In the genomic region with DNA sequence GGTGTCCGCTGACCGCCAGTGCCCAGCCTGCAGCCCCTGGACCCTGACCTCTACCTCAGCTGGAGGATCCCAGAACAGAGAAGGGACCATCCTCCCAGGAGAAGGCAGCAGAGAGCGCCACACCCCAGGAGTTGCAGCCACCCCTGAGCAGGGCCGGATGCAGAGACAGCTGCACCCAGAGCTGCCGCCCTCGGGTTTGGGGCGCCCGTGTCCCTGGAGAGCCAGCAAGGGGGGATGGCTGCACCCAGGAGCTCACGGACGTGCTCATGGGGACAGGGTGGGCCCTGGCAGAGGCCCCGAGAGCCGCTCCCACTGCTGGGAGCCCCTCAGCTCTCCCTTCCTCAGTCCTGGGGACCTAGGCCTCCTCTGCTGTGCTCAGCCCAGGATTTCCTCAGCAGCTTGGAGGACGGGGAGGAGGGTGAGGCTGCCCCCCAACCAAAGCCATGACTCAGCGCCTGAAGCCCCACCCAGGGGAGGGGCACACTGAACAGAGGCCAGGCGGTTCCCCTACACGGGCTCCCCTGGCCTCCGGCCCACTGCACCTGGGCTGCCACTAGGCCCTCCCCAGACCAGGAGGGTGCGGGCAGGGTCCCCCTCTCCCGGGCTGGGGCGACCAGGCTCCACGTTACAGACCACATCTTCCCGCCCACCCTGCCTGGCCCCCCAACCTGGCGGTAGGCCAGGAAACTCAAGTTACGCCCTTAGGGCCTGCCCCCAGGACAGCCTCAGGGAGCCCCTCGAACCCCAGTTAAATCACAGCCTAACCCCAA, we compare ENCODE assay signal across 8 cellular contexts. TPM values are rescaled to one million over a fixed set of nuclear protein-coding genes. Genes with fewer than 3 reads are reported as not detected.
DNase-seq lines count a peak whose midpoint lies in the region; ATAC-seq, FAIRE-seq and TF ChIP-seq lines count a peak whose summit lies in the region.

No MANE protein-coding gene starts in this region.

- H3K27ac ChIP-seq in astrocyte (ENCODE audit: low read depth, low read length) = peak overlapping the region; percentile 40
- H3K27ac ChIP-seq in spleen = peak overlapping the region; percentile 58 to 99 (median 71)

- H3K27ac Mint-ChIP-seq in T-helper 1 cell treated with Interleukin-12 subunit alpha and Interleukin-12 subunit beta and Interleukin-4 antibody, amounts not matched to agents 30 μg/mL and 1 μg/mL, for 36 hours = peak overlapping the region; percentile 76
- peak overlapping the region; percentile 91 for H3K27ac Mint-ChIP-seq in astrocyte (ENCODE audit: unreplicated experiment)

- H4K20me1 ChIP-seq in astrocyte (ENCODE audit: insufficient read depth, low read length) = peaks cover 67% of the 10 kb centered on the region

- 10 to 19% (median 14%) methylated on average over 15 to 25 of the region's 25 CpGs for WGBS in spleen, 5 donors

- H3K9me3 ChIP-seq in astrocyte (ENCODE audit: insufficient read depth, low read depth, low read length) = no peaks in the 10 kb centered on the region
- no peaks in the 10 kb centered on the region for H3K9me3 ChIP-seq in iPS-15b (ENCODE audit: control insufficient read depth, insufficient read depth, low read length)
- no peaks in the 10 kb centered on the region for H3K9me3 ChIP-seq in spleen

- DNase-seq in Caki2 (ENCODE audit: low read depth) (peak; percentile 80), HT1080 (ENCODE audit: low read depth) (peak; percentile 87), astrocyte (ENCODE audit: low read depth) (peak; percentile 61), spleen (peak; percentile 90), SKM-1 treated with dmso at 0.1 percent for 144 hours (lab: John Stamatoyannopoulos, UW; ENCODE audit: unreplicated experiment) (no peak)

- H3K79me2 ChIP-seq in astrocyte (ENCODE audit: insufficient read depth, low read length) = peaks cover 61% of the 10 kb centered on the region

- TF ChIP-seq POLR2A in spleen (IDR thresholded peaks at IDR 0.05) = no peak

- H3K4me3 ChIP-seq in astrocyte (ENCODE audit: insufficient read depth, low read depth, low read length) (no peak overlapping the region), iPS-15b (ENCODE audit: low read depth, low read length) (peak overlapping the region; percentile 30), spleen (peak overlapping the region in 7 of 8 donors; percentile 5 to 97 (median 84))

- H3K36me3 ChIP-seq in astrocyte (ENCODE audit: insufficient read depth, low read length) (no peaks in the 10 kb centered on the region), iPS-15b (ENCODE audit: control insufficient read depth, insufficient read depth, low read length) (peaks cover 11% of the 10 kb centered on the region), spleen (peaks cover 0 to 9% (median 0%) of the 10 kb centered on the region in 6 donors)

- no peaks in the 10 kb centered on the region for H3K9me3 Mint-ChIP-seq in T-helper 1 cell treated with Interleukin-12 subunit alpha and Interleukin-12 subunit beta and Interleukin-4 antibody, amounts not matched to agents 30 μg/mL and 1 μg/mL, for 36 hours
- no peaks in the 10 kb centered on the region for H3K9me3 Mint-ChIP-seq in astrocyte (ENCODE audit: unreplicated experiment)

- H3K4me3 Mint-ChIP-seq in T-helper 1 cell treated with Interleukin-12 subunit alpha and Interleukin-12 subunit beta and Interleukin-4 antibody, amounts not matched to agents 30 μg/mL and 1 μg/mL, for 36 hours = peak overlapping the region; percentile 81
- H3K4me3 Mint-ChIP-seq in astrocyte (ENCODE audit: unreplicated experiment) = peak overlapping the region; percentile 92

- H3K4me1 ChIP-seq in astrocyte (ENCODE audit: insufficient read depth, low read length) = peaks cover 41% of the 10 kb centered on the region
- peaks cover 7% of the 10 kb centered on the region for H3K4me1 ChIP-seq in iPS-15b (ENCODE audit: control insufficient read depth, insufficient read depth, low read length)
- H3K4me1 ChIP-seq in spleen = peaks cover 40 to 67% (median 54%) of the 10 kb centered on the region in 6 donors

- ATAC-seq in HG02870 (IDR thresholded peaks at IDR 0.05; ENCODE audit: unreplicated experiment) = no peak

- no peak overlapping the region for H2AFZ ChIP-seq in astrocyte (ENCODE audit: low read depth, low read length)

- in situ Hi-C loops in Caki2 (cut with HindIII; ENCODE audit: low pct_unique_long_range_greater_than_20kb, low sequenced_read_pairs) = no loop called here

- H3K27me3 ChIP-seq in astrocyte (ENCODE audit: insufficient read depth, low read length) (no peaks in the 10 kb centered on the region), iPS-15b (ENCODE audit: control insufficient read depth, insufficient read depth, low read length) (no peaks in the 10 kb centered on the region), spleen (replicated peaks in 1 of 7) (no peaks in the 10 kb centered on the region)

- H3K9ac ChIP-seq in astrocyte (ENCODE audit: low read length) (peak overlapping the region; percentile 79), iPS-15b (ENCODE audit: low read depth, low read length) (peak overlapping the region; percentile 54)

- intact Hi-C loops in spleen (cut with DNase I; ENCODE audit: low total_unique reads) = no loop called here

- H3K36me3 Mint-ChIP-seq in T-helper 1 cell treated with Interleukin-12 subunit alpha and Interleukin-12 subunit beta and Interleukin-4 antibody, amounts not matched to agents 30 μg/mL and 1 μg/mL, for 36 hours (ENCODE audit: low read depth) = no peaks in the 10 kb centered on the region
- peaks cover 4% of the 10 kb centered on the region for H3K36me3 Mint-ChIP-seq in astrocyte (ENCODE audit: low read depth, unreplicated experiment)

- no peak for TF ChIP-seq CTCF in astrocyte (IDR thresholded peaks at IDR 0.05; ENCODE audit: insufficient read depth, low read depth, low read length)
- TF ChIP-seq CTCF in spleen (IDR thresholded peaks at IDR 0.05 in 8 of 11, conservative IDR thresholded peaks at IDR 0.05 in 3 of 11) = peak in 3 of 11 experiments; percentile 2 to 32 (median 9)

- peaks cover 14% of the 10 kb centered on the region for H3K4me1 Mint-ChIP-seq in T-helper 1 cell treated with Interleukin-12 subunit alpha and Interleukin-12 subunit beta and Interleukin-4 antibody, amounts not matched to agents 30 μg/mL and 1 μg/mL, for 36 hours (ENCODE audit: low read depth)
- peaks cover 8% of the 10 kb centered on the region for H3K4me1 Mint-ChIP-seq in astrocyte (ENCODE audit: low read depth, unreplicated experiment)

- H3K27me3 Mint-ChIP-seq in T-helper 1 cell treated with Interleukin-12 subunit alpha and Interleukin-12 subunit beta and Interleukin-4 antibody, amounts not matched to agents 30 μg/mL and 1 μg/mL, for 36 hours (ENCODE audit: low read depth) = no peaks in the 10 kb centered on the region
- no peaks in the 10 kb centered on the region for H3K27me3 Mint-ChIP-seq in astrocyte (ENCODE audit: low read depth, unreplicated experiment)

- peak overlapping the region; percentile 88 for H3K4me2 ChIP-seq in astrocyte (ENCODE audit: low read length)

- no peak for FAIRE-seq in astrocyte (lab: Jason Lieb, UNC)

RNA-seq across cellular contexts. Expression of a gene that starts 2.2 kb away (rescaled TPM):
- total RNA-seq in Caki2 (2014; rRNA removed; shearing (Covaris generic); ENCODE audit: low replicate concordance) = 35.9 and 50.2 TPM in 2 replicates
- total RNA-seq in HT1080 (2014; rRNA removed; shearing (Covaris generic)) = 28.9 and 34.9 TPM in 2 replicates
- 10.2 and 12.4 TPM in 2 replicates for polyA plus RNA-seq in HT1080 (2015; cell fraction: cytosol; rRNA removed)
- polyA plus RNA-seq in HT1080 (2015; cell fraction: nucleus; rRNA removed) = 98.8 and 112 TPM in 2 replicates
- 60.2 and 64.0 TPM in 2 replicates for total RNA-seq in astrocyte
- 10 to 100 TPM; 33.0 to 62.3 (median 41.7) TPM for total RNA-seq in spleen
- polyA plus RNA-seq in spleen = 10 to 100 TPM; 12.6 to 89.7 (median 32.6) TPM

RNA-seq across cellular contexts. Expression of a gene that starts 2.9 kb away (rescaled TPM):
- 50.3 and 57.5 TPM in 2 replicates for total RNA-seq in Caki2 (2014; rRNA removed; shearing (Covaris generic); ENCODE audit: low replicate concordance)
- total RNA-seq in HT1080 (2014; rRNA removed; shearing (Covaris generic)) = 42.0 and 43.9 TPM in 2 replicates
- 33.3 and 40.5 TPM in 2 replicates for polyA plus RNA-seq in HT1080 (2015; cell fraction: cytosol; rRNA removed)
- 30.0 and 40.0 TPM in 2 replicates for polyA plus RNA-seq in HT1080 (2015; cell fraction: nucleus; rRNA removed)
- 28.0 and 29.4 TPM in 2 replicates for total RNA-seq in astrocyte
- 10 to 100 TPM; 11.4 to 22.9 (median 13.9) TPM for total RNA-seq in spleen
- 10 to 100 TPM in 2 of 3 donors, 1 to 10 TPM in 1; 9.8 to 17.8 (median 10.5) TPM for polyA plus RNA-seq in spleen

RNA-seq across cellular contexts. Expression of a gene that starts 19.0 kb away (rescaled TPM):
- 57.6 and 90.2 TPM in 2 replicates for total RNA-seq in Caki2 (2014; rRNA removed; shearing (Covaris generic); ENCODE audit: low replicate concordance)
- 142 and 143 TPM in 2 replicates for total RNA-seq in HT1080 (2014; rRNA removed; shearing (Covaris generic))
- 72.1 and 84.9 TPM in 2 replicates for polyA plus RNA-seq in HT1080 (2015; cell fraction: cytosol; rRNA removed)
- polyA plus RNA-seq in HT1080 (2015; cell fraction: nucleus; rRNA removed) = 310 and 341 TPM in 2 replicates
- 75.9 and 84.8 TPM in 2 replicates for total RNA-seq in astrocyte
- total RNA-seq in spleen = 100 to 1,000 TPM in 4 of 7 donors, 10 to 100 TPM in 3; 89.2 to 114 (median 100) TPM
- 100 to 1,000 TPM; 106 to 203 (median 202) TPM for polyA plus RNA-seq in spleen

RNA-seq across cellular contexts. Expression of a gene that starts 19.1 kb away (rescaled TPM):
- total RNA-seq in Caki2 (2014; rRNA removed; shearing (Covaris generic); ENCODE audit: low replicate concordance) = 25.8 and 28.5 TPM in 2 replicates
- 36.8 and 55.0 TPM in 2 replicates for total RNA-seq in HT1080 (2014; rRNA removed; shearing (Covaris generic))
- 35.2 and 45.6 TPM in 2 replicates for polyA plus RNA-seq in HT1080 (2015; cell fraction: cytosol; rRNA removed)
- 18.1 and 20.3 TPM in 2 replicates for polyA plus RNA-seq in HT1080 (2015; cell fraction: nucleus; rRNA removed)
- total RNA-seq in astrocyte (25.6 and 28.5 TPM in 2 replicates), spleen (10 to 100 TPM; 16.9 to 42.1 (median 29.1) TPM)
- 10 to 100 TPM in 2 of 3 donors, 1 to 10 TPM in 1; 7.5 to 24.9 (median 10.4) TPM for polyA plus RNA-seq in spleen

RNA-seq across cellular contexts. Expression of a gene that starts 25.2 kb away (rescaled TPM):
- 1.8 and 2.8 TPM in 2 replicates for total RNA-seq in Caki2 (2014; rRNA removed; shearing (Covaris generic); ENCODE audit: low replicate concordance)
- total RNA-seq in HT1080 (2014; rRNA removed; shearing (Covaris generic)) = 0.20 and 0.59 TPM in 2 replicates
- polyA plus RNA-seq in HT1080 (2015; cell fraction: cytosol; rRNA removed) = 0.17 and 0.68 TPM in 2 replicates
- polyA plus RNA-seq in HT1080 (2015; cell fraction: nucleus; rRNA removed) = 9.7 and 10.0 TPM in 2 replicates
- 4.4 and 5.0 TPM in 2 replicates for total RNA-seq in astrocyte
- 10 to 100 TPM in 1 of 7 donors, 1 to 10 TPM in 6; 2.5 to 10.5 (median 3.4) TPM for total RNA-seq in spleen
- polyA plus RNA-seq in spleen = 10 to 100 TPM in 2 of 3 donors, 1 to 10 TPM in 1; 3.7 to 16.9 (median 11.9) TPM
